In genomic region chr1:235933483-235934116, GRCh38 we compare ENCODE assay signal across 15 cellular contexts.
A peak's percentile ranks its signal among the peaks of the same experiment; 100 is the strongest.
DNase-seq lines count a peak whose midpoint lies in the region; TF ChIP-seq lines count a peak whose summit lies in the region.
"Had no signal": no experiment of that assay in that cellular context is flagged by ENCODE, and none has a peak within 500 bp of the region (broad histone marks: within the 10 kb centered on the region; RNA-seq: fewer than 3 reads in every experiment).

No MANE protein-coding gene starts in this region.

- H3K27ac ChIP-seq in RWPE1 (peak overlapping the region; percentile 97), suprapubic skin (peak overlapping the region; percentile 46)
- H3K27ac ChIP-seq: 22Rv1 had no signal

- no peak for TF ChIP-seq EP300 in suprapubic skin (IDR thresholded peaks at IDR 0.05)

- POLR2A ChIA-PET in RWPE1 (lab: Yijun Ruan, JAX; ENCODE audit: low non-redundant PET), result no interaction called here

- H3K4me1 Mint-ChIP-seq in activated CD4-positive, alpha-beta T cell treated with anti-CD3 and anti-CD28 coated beads, Interleukin-2, amount 10 ng/mL, durations not matched to agents 24 days and 14 days, result peaks cover 37% of the 10 kb centered on the region

- H3K4me3 ChIP-seq in suprapubic skin, result no peak overlapping the region
- H3K4me3 ChIP-seq: coronary artery had no signal

- H3K9me3 Mint-ChIP-seq in activated CD4-positive, alpha-beta T cell treated with anti-CD3 and anti-CD28 coated beads, Interleukin-2, amount 10 ng/mL, durations not matched to agents 24 days and 14 days, result no peaks in the 10 kb centered on the region
- H3K9me3 Mint-ChIP-seq: activated CD4-positive, alpha-beta T cell treated with anti-CD3 and anti-CD28 coated beads, Interleukin-2, amount 10 ng/mL, durations not matched to agents 7 days and 5 days had no signal

- WGBS in suprapubic skin, result 73% methylated on average over 5 of the region's 5 CpGs

- no peaks in the 10 kb centered on the region for H3K27me3 ChIP-seq in suprapubic skin

- H3K27me3 Mint-ChIP-seq in activated CD4-positive, alpha-beta T cell treated with anti-CD3 and anti-CD28 coated beads, Interleukin-2, amount 10 ng/mL, durations not matched to agents 24 days and 14 days, result peaks cover 8% of the 10 kb centered on the region

- TF ChIP-seq CTCF in RWPE1 (conservative IDR thresholded peaks at IDR 0.05; ENCODE audit: low read depth), result no peak
- TF ChIP-seq CTCF in suprapubic skin (IDR thresholded peaks at IDR 0.05), result no peak

- no peak overlapping the region for H3K27ac Mint-ChIP-seq in activated CD4-positive, alpha-beta T cell treated with anti-CD3 and anti-CD28 coated beads, Interleukin-2, amount 10 ng/mL, durations not matched to agents 24 days and 14 days

- TF ChIP-seq POLR2A in suprapubic skin (IDR thresholded peaks at IDR 0.05), result no peak

- H3K4me3 Mint-ChIP-seq in activated CD4-positive, alpha-beta T cell treated with anti-CD3 and anti-CD28 coated beads, Interleukin-2, amount 10 ng/mL, durations not matched to agents 24 days and 14 days, result no peak overlapping the region
- H3K4me3 Mint-ChIP-seq: activated CD4-positive, alpha-beta T cell treated with anti-CD3 and anti-CD28 coated beads, Interleukin-2, amount 10 ng/mL, durations not matched to agents 7 days and 5 days had no signal

- no peaks in the 10 kb centered on the region for H3K9me3 ChIP-seq in suprapubic skin

- H3K36me3 Mint-ChIP-seq in activated CD4-positive, alpha-beta T cell treated with anti-CD3 and anti-CD28 coated beads, Interleukin-2, amount 10 ng/mL, durations not matched to agents 24 days and 14 days (ENCODE audit: low read depth), result no peaks in the 10 kb centered on the region

- CTCF ChIA-PET in RWPE1 (lab: Yijun Ruan, JAX), result interaction anchor here (0.5 to 2.2 kb wide), 6 partner anchors 13 to 336 kb away, joined by 3 to 6 read pairs (median 4); partner anchors contain the start of gene LYST

- H3K36me3 ChIP-seq in suprapubic skin, result no peaks in the 10 kb centered on the region

- intact Hi-C loops in activated CD4-positive, alpha-beta T cell treated with anti-CD3 and anti-CD28 coated beads, Interleukin-2, amount 10 ng/mL, durations not matched to agents 24 days and 14 days (cut with micrococcal nuclease), result no loop called here

- DNase-seq in DMS 273 (lab: John Stamatoyannopoulos, UW; ENCODE audit: unreplicated experiment), result peak; percentile 23
- no peak for DNase-seq in DMS 273 treated with DMSO at 0.1 percent for 48 hours (lab: John Stamatoyannopoulos, UW)
- no peak for DNase-seq in RWPE1 (ENCODE audit: low spot score)
- peak; percentile 33 for DNase-seq in germinal center (ENCODE audit: low spot score)
- no peak for DNase-seq in suprapubic skin (ENCODE audit: low spot score in 2 of 2)
- DNase-seq in activated naive CD4-positive, alpha-beta T cell treated with Interleukin-2 at 50 U/mL for 16 hours, result no peak
- no peak for DNase-seq in activated CD4-positive, alpha-beta T cell treated with anti-CD3 and anti-CD28 coated beads, Interleukin-2, amount 10 ng/mL, durations not matched to agents 24 days and 14 days
- DNase-seq in NCI-H1048 (lab: John Stamatoyannopoulos, UW), result no peak
- DNase-seq: activated CD4-positive, alpha-beta T cell treated with anti-CD3 and anti-CD28 coated beads, Interleukin-2, amount 10 ng/mL, durations not matched to agents 7 days and 5 days; activated naive CD4-positive, alpha-beta T cell treated with anti-CD3 and anti-CD28 coated beads, Interleukin-2, amount 50 U/mL, for 16 hours; midbrain; NCI-H2107; retina had no signal

- peaks cover 63% of the 10 kb centered on the region for H3K4me1 ChIP-seq in suprapubic skin

Comparison
In these comparisons a context has a peak if more than half of its experiments do, and no peak if none do; other contexts are left out.
1. DNase-seq: peak in DMS 273 (single experiment) and germinal center (single experiment); none in DMS 273 treated with DMSO at 0.1 percent for 48 hours (single experiment), RWPE1 (single experiment), suprapubic skin (0 of 2), activated naive CD4-positive, alpha-beta T cell treated with Interleukin-2 at 50 U/mL for 16 hours (single experiment), activated CD4-positive, alpha-beta T cell treated with anti-CD3 and anti-CD28 coated beads, Interleukin-2, amount 10 ng/mL, durations not matched to agents 24 days and 14 days (single experiment) and NCI-H1048 (single experiment).